ENCODE assay signal across 14 cellular contexts in the genomic region with DNA sequence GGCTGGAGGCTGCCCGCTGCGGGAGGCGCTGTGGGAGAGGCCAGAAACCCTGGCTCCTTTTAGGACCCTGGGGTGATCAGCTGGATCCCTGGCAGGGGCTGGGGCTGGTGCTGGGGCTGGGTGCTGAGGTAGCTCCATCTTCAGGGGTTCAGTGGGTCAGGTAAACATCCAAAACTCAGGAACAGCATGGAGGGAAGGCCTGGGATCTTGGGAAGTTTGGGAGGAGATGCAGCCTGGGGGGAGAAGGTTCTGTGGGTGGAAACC. TPM values are rescaled to one million over a fixed set of nuclear protein-coding genes. Genes with fewer than 3 reads are reported as not detected.
DNase-seq lines count a peak whose midpoint lies in the region; ATAC-seq lines count a peak whose summit lies in the region.
"Had no signal": no experiment of that assay in that cellular context is flagged by ENCODE, and none has a peak within 500 bp of the region (broad histone marks: within the 10 kb centered on the region; RNA-seq: fewer than 3 reads in every experiment).

No MANE protein-coding gene starts in this region.

- peaks cover 49% of the 10 kb centered on the region for H3K36me3 Mint-ChIP-seq in effector memory CD8-positive, alpha-beta T cell (ENCODE audit: insufficient read depth)
- peaks cover 18% of the 10 kb centered on the region for H3K36me3 Mint-ChIP-seq in activated CD4-positive, alpha-beta T cell treated with anti-CD3 and anti-CD28 coated beads, Interleukin-2, amount 10 ng/mL, durations not matched to agents 7 days and 5 days (ENCODE audit: low read depth)

- no peak for ATAC-seq in stimulated activated naive CD8-positive, alpha-beta T cell treated with anti-CD3 and anti-CD28 coated beads, Interleukin-15, amount 100 ng/mL, for 72 hours
- ATAC-seq in stimulated activated naive CD8-positive, alpha-beta T cell treated with anti-CD3 and anti-CD28 coated beads, Interleukin-15, Interleukin-2, amounts not matched to agents 100 U/mL and 50 U/mL, for 24 hours, result no peak
- ATAC-seq in effector memory CD8-positive, alpha-beta T cell (replicated peaks), result no peak
- no peak for ATAC-seq in HG03354 (IDR thresholded peaks at IDR 0.05; ENCODE audit: poor library complexity, severe bottlenecking, unreplicated experiment)

- H3K9me3 Mint-ChIP-seq in stimulated activated naive CD8-positive, alpha-beta T cell treated with anti-CD3 and anti-CD28 coated beads, Interleukin-15, amount 100 ng/mL, for 72 hours, result peaks cover 21 to 22% of the 10 kb centered on the region in 2 donors
- peaks cover 0 to 6% of the 10 kb centered on the region in 2 donors for H3K9me3 Mint-ChIP-seq in effector memory CD8-positive, alpha-beta T cell
- H3K9me3 Mint-ChIP-seq in activated CD4-positive, alpha-beta T cell treated with anti-CD3 and anti-CD28 coated beads, Interleukin-2, amount 10 ng/mL, durations not matched to agents 7 days and 5 days, result peaks cover 14% of the 10 kb centered on the region
- H3K9me3 Mint-ChIP-seq: IgD-negative memory B cell had no signal

- H3K27me3 Mint-ChIP-seq in stimulated activated naive CD8-positive, alpha-beta T cell treated with anti-CD3 and anti-CD28 coated beads, Interleukin-15, amount 100 ng/mL, for 72 hours, result no peaks in the 10 kb centered on the region
- no peaks in the 10 kb centered on the region for H3K27me3 Mint-ChIP-seq in effector memory CD8-positive, alpha-beta T cell
- H3K27me3 Mint-ChIP-seq in activated CD4-positive, alpha-beta T cell treated with anti-CD3 and anti-CD28 coated beads, Interleukin-2, amount 10 ng/mL, durations not matched to agents 7 days and 5 days, result no peaks in the 10 kb centered on the region
- H3K27me3 Mint-ChIP-seq: IgD-negative memory B cell had no signal

- no peak for DNase-seq in stimulated activated naive CD8-positive, alpha-beta T cell treated with anti-CD3 and anti-CD28 coated beads, Interleukin-15, amount 100 ng/mL, for 72 hours
- DNase-seq in stimulated activated naive CD8-positive, alpha-beta T cell treated with anti-CD3 and anti-CD28 coated beads, Interleukin-15, Interleukin-2, amounts not matched to agents 100 U/mL and 50 U/mL, for 24 hours, result no peak
- no peak for DNase-seq in effector memory CD8-positive, alpha-beta T cell
- DNase-seq in mesenteric fat pad (ENCODE audit: low spot score) (peak; percentile 41), cerebellar cortex (ENCODE audit: low spot score) (no peak)
- no peak for DNase-seq in activated CD4-positive, alpha-beta T cell treated with anti-CD3 and anti-CD28 coated beads, Interleukin-2, amount 10 ng/mL, durations not matched to agents 7 days and 5 days
- DNase-seq: BE2C; CD4-positive, alpha-beta memory T cell; DMS79; GM23248; H9 had no signal

- H3K4me3 Mint-ChIP-seq in stimulated activated naive CD8-positive, alpha-beta T cell treated with anti-CD3 and anti-CD28 coated beads, Interleukin-15, amount 100 ng/mL, for 72 hours, result no peak overlapping the region
- H3K4me3 Mint-ChIP-seq in effector memory CD8-positive, alpha-beta T cell, result no peak overlapping the region
- no peak overlapping the region for H3K4me3 Mint-ChIP-seq in activated CD4-positive, alpha-beta T cell treated with anti-CD3 and anti-CD28 coated beads, Interleukin-2, amount 10 ng/mL, durations not matched to agents 7 days and 5 days
- H3K4me3 Mint-ChIP-seq: CD4-positive, alpha-beta memory T cell; H9 had no signal

- CTCF ChIA-PET in activated CD4-positive, alpha-beta T cell treated with anti-CD3 and anti-CD28 coated beads, Interleukin-2, amount 10 ng/mL, durations not matched to agents 7 days and 5 days (lab: Charles Lee), result interaction anchor here (4.1 kb wide), 1 partner anchor 13 kb away, joined by 19 read pairs; no protein-coding TSS in a partner anchor

- peaks cover 15% of the 10 kb centered on the region for H3K4me1 Mint-ChIP-seq in stimulated activated naive CD8-positive, alpha-beta T cell treated with anti-CD3 and anti-CD28 coated beads, Interleukin-15, amount 100 ng/mL, for 72 hours
- H3K4me1 Mint-ChIP-seq in effector memory CD8-positive, alpha-beta T cell (ENCODE audit: low read depth in 2 of 2), result peaks cover 19 to 21% of the 10 kb centered on the region in 2 donors
- H3K4me1 Mint-ChIP-seq in activated CD4-positive, alpha-beta T cell treated with anti-CD3 and anti-CD28 coated beads, Interleukin-2, amount 10 ng/mL, durations not matched to agents 7 days and 5 days, result no peaks in the 10 kb centered on the region
- H3K4me1 Mint-ChIP-seq: CD4-positive, alpha-beta memory T cell had no signal

- H3K27ac Mint-ChIP-seq in stimulated activated naive CD8-positive, alpha-beta T cell treated with anti-CD3 and anti-CD28 coated beads, Interleukin-15, amount 100 ng/mL, for 72 hours, result peak overlapping the region; percentile 31 to 77
- H3K27ac Mint-ChIP-seq in effector memory CD8-positive, alpha-beta T cell, result peak overlapping the region; percentile 33 to 68
- no peak overlapping the region for H3K27ac Mint-ChIP-seq in activated CD4-positive, alpha-beta T cell treated with anti-CD3 and anti-CD28 coated beads, Interleukin-2, amount 10 ng/mL, durations not matched to agents 7 days and 5 days
- H3K27ac Mint-ChIP-seq: CD4-positive, alpha-beta memory T cell had no signal

- POLR2A ChIA-PET in activated CD4-positive, alpha-beta T cell treated with anti-CD3 and anti-CD28 coated beads, Interleukin-2, amount 10 ng/mL, durations not matched to agents 7 days and 5 days (lab: Charles Lee), result no interaction called here

RNA-seq across cellular contexts. Expression of gene ADGRG5, which starts 21.0 kb away (rescaled TPM):
- total RNA-seq in mesenteric fat pad, result 0.10 TPM
- total RNA-seq in activated CD4-positive, alpha-beta T cell treated with anti-CD3 and anti-CD28 coated beads, Interleukin-2, amount 10 ng/mL, durations not matched to agents 7 days and 5 days, result 1 to 10 TPM; 5.9 to 6.6 TPM
- total RNA-seq: G401, GM23248 had no signal

RNA-seq across cellular contexts. Expression of gene CCDC102A, which starts 27.0 kb away (rescaled TPM):
- 5.0 TPM for total RNA-seq in mesenteric fat pad
- total RNA-seq in activated CD4-positive, alpha-beta T cell treated with anti-CD3 and anti-CD28 coated beads, Interleukin-2, amount 10 ng/mL, durations not matched to agents 7 days and 5 days, result 10 to 100 TPM in 1 of 2 experiments, 1 to 10 TPM in 1; 8.1 to 10.5 TPM
